ENCODE assay signal across 1 cellular context in the genomic region with DNA sequence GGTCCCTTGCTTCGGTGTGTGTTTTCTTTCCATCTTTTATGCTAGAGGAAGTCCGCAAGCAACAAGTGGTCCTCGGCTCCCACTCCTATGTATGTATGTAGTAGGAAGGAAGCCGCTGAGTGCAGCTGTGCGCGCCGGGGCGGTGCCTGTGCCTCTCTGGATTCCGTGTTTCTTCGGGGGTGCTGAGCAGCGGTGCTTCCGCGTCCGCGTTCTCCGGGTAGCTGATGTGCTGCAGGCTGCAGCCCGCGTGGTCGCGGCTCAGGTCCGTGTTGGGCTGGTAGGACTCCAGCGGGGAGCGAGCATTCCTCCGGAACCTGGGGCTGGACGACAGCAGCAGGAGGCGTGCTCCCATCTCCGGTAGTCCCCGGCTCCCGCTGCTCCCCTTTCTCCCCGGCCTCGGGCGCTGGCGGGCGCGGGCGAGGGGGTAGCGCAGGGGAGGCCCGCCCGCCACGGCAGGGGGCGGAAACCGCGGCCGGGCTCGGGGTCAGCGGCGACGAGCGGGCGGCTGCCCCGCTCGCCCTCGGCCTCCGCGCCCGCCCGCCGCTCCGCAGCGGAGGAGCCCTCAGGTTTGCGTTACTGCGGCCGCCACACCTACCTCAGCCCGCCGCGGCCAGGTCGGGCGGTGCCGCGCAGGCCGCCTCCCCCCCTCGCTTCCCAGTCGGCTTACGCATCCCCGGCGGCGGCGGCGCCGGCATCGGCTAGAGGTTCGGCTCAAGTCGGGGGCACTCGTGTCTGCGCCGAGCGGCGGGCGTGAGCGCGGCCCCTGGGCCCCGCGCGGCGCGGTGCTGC.
A peak's percentile ranks its signal among the peaks of the same experiment; 100 is the strongest.
TF ChIP-seq lines count a peak whose summit lies in the region.

No MANE protein-coding gene starts in this region.

TF ChIP-seq in K562, 482 proteins besides CTCF, POLR2A, EP300 and RAD21 (continued from another document and continues in another):
- TF ChIP-seq, protein P1, sequence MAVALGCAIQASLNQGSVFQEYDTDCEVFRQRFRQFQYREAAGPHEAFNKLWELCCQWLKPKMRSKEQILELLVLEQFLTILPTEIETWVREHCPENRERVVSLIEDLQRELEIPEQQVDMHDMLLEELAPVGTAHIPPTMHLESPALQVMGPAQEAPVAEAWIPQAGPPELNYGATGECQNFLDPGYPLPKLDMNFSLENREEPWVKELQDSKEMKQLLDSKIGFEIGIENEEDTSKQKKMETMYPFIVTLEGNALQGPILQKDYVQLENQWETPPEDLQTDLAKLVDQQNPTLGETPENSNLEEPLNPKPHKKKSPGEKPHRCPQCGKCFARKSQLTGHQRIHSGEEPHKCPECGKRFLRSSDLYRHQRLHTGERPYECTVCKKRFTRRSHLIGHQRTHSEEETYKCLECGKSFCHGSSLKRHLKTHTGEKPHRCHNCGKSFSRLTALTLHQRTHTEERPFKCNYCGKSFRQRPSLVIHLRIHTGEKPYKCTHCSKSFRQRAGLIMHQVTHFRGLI (CRISPR knock-in tag; IDR thresholded peaks at IDR 0.05): no peak
- no peak for TF ChIP-seq RUNX1 (IDR thresholded peaks at IDR 0.05; ENCODE audit: low read depth)
- TF ChIP-seq HNRNPLL (IDR thresholded peaks at IDR 0.05; ENCODE audit: low read depth, low read length, poor library complexity, severe bottlenecking): peak; percentile 49
- TF ChIP-seq, protein P2, sequence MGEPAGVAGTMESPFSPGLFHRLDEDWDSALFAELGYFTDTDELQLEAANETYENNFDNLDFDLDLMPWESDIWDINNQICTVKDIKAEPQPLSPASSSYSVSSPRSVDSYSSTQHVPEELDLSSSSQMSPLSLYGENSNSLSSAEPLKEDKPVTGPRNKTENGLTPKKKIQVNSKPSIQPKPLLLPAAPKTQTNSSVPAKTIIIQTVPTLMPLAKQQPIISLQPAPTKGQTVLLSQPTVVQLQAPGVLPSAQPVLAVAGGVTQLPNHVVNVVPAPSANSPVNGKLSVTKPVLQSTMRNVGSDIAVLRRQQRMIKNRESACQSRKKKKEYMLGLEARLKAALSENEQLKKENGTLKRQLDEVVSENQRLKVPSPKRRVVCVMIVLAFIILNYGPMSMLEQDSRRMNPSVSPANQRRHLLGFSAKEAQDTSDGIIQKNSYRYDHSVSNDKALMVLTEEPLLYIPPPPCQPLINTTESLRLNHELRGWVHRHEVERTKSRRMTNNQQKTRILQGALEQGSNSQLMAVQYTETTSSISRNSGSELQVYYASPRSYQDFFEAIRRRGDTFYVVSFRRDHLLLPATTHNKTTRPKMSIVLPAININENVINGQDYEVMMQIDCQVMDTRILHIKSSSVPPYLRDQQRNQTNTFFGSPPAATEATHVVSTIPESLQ (CRISPR knock-in tag; IDR thresholded peaks at IDR 0.05): no peak
- TF ChIP-seq, protein P3, sequence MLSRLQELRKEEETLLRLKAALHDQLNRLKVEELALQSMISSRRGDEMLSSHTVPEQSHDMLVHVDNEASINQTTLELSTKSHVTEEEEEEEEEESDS (CRISPR knock-in tag; IDR thresholded peaks at IDR 0.05): no peak
- 0 out of 4 replicates have a peak, but pooled peaks of 1 of the 2 experiments have one; percentile 22 for TF ChIP-seq RCOR1 (IDR thresholded peaks at IDR 0.05; ENCODE audit: borderline replicate concordance in 1 of 2, low read depth in 2 of 2, low read length in 2 of 2)
- TF ChIP-seq CTBP1 (IDR thresholded peaks at IDR 0.05; ENCODE audit: borderline replicate concordance): peak; percentile 19; the same call in 1 of the 2 replicates
- TF ChIP-seq RBM14 (IDR thresholded peaks at IDR 0.05; ENCODE audit: borderline replicate concordance, insufficient read depth, low read depth, low read length): no peak
- TF ChIP-seq SRSF3 (IDR thresholded peaks at IDR 0.05; ENCODE audit: insufficient read depth, low read length): no peak
- 0 out of 2 replicates have a peak, but pooled peaks have one; percentile 46 for TF ChIP-seq FOXK1 (CRISPR knock-in tag; IDR thresholded peaks at IDR 0.05; ENCODE audit: borderline replicate concordance)
- peak; percentile 49; the same call in 1 of the 2 replicates for TF ChIP-seq BCOR (IDR thresholded peaks at IDR 0.05)
- TF ChIP-seq, protein P4, sequence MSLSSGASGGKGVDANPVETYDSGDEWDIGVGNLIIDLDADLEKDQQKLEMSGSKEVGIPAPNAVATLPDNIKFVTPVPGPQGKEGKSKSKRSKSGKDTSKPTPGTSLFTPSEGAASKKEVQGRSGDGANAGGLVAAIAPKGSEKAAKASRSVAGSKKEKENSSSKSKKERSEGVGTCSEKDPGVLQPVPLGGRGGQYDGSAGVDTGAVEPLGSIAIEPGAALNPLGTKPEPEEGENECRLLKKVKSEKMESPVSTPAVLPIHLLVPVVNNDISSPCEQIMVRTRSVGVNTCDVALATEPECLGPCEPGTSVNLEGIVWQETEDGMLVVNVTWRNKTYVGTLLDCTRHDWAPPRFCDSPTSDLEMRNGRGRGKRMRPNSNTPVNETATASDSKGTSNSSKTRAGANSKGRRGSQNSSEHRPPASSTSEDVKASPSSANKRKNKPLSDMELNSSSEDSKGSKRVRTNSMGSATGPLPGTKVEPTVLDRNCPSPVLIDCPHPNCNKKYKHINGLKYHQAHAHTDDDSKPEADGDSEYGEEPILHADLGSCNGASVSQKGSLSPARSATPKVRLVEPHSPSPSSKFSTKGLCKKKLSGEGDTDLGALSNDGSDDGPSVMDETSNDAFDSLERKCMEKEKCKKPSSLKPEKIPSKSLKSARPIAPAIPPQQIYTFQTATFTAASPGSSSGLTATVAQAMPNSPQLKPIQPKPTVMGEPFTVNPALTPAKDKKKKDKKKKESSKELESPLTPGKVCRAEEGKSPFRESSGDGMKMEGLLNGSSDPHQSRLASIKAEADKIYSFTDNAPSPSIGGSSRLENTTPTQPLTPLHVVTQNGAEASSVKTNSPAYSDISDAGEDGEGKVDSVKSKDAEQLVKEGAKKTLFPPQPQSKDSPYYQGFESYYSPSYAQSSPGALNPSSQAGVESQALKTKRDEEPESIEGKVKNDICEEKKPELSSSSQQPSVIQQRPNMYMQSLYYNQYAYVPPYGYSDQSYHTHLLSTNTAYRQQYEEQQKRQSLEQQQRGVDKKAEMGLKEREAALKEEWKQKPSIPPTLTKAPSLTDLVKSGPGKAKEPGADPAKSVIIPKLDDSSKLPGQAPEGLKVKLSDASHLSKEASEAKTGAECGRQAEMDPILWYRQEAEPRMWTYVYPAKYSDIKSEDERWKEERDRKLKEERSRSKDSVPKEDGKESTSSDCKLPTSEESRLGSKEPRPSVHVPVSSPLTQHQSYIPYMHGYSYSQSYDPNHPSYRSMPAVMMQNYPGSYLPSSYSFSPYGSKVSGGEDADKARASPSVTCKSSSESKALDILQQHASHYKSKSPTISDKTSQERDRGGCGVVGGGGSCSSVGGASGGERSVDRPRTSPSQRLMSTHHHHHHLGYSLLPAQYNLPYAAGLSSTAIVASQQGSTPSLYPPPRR (CRISPR knock-in tag; IDR thresholded peaks at IDR 0.05; ENCODE audit: borderline replicate concordance): no peak
- no peak for TF ChIP-seq NFIC (IDR thresholded peaks at IDR 0.05)
- peak; percentile 35 for TF ChIP-seq RBFOX2 (IDR thresholded peaks at IDR 0.05; ENCODE audit: low read depth, low read length)
- TF ChIP-seq ZNF23 (CRISPR knock-in tag; IDR thresholded peaks at IDR 0.05): no peak
- TF ChIP-seq, protein P5, sequence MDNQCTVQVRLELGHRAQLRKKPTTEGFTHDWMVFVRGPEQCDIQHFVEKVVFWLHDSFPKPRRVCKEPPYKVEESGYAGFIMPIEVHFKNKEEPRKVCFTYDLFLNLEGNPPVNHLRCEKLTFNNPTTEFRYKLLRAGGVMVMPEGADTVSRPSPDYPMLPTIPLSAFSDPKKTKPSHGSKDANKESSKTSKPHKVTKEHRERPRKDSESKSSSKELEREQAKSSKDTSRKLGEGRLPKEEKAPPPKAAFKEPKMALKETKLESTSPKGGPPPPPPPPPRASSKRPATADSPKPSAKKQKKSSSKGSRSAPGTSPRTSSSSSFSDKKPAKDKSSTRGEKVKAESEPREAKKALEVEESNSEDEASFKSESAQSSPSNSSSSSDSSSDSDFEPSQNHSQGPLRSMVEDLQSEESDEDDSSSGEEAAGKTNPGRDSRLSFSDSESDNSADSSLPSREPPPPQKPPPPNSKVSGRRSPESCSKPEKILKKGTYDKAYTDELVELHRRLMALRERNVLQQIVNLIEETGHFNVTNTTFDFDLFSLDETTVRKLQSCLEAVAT (IDR thresholded peaks at IDR 0.05): no peak
- TF ChIP-seq GABPB1 (CRISPR knock-in tag; IDR thresholded peaks at IDR 0.05): no peak
- no peak for TF ChIP-seq FOXK2 (conservative IDR thresholded peaks at IDR 0.05 in 1 of 2, IDR thresholded peaks at IDR 0.05 in 1 of 2; ENCODE audit: low read depth in 2 of 2)
- no peak for TF ChIP-seq ESRRB (CRISPR knock-in tag; IDR thresholded peaks at IDR 0.05; ENCODE audit: borderline replicate concordance)
- TF ChIP-seq, protein P6, sequence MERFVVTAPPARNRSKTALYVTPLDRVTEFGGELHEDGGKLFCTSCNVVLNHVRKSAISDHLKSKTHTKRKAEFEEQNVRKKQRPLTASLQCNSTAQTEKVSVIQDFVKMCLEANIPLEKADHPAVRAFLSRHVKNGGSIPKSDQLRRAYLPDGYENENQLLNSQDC (CRISPR knock-in tag; IDR thresholded peaks at IDR 0.05): no peak
- peak in 1 of 2 experiments; percentile 71; a peak in 2 of 4 replicates for TF ChIP-seq NONO (IDR thresholded peaks at IDR 0.05; ENCODE audit: low read depth in 2 of 2, low read length in 1 of 2)
- no peak for TF ChIP-seq TOE1 (IDR thresholded peaks at IDR 0.05; ENCODE audit: borderline replicate concordance)
- TF ChIP-seq TOE1 (CRISPR knock-in tag; IDR thresholded peaks at IDR 0.05; ENCODE audit: borderline replicate concordance, low read depth): no peak
- no peak for TF ChIP-seq GATA2 (CRISPR knock-in tag; IDR thresholded peaks at IDR 0.05)
- TF ChIP-seq CAMTA2 (CRISPR knock-in tag; conservative IDR thresholded peaks at IDR 0.05): no peak
- TF ChIP-seq TRIM24 (IDR thresholded peaks at IDR 0.05): no peak
- no peak for TF ChIP-seq YBX1 (IDR thresholded peaks at IDR 0.05)
- TF ChIP-seq, protein P7, sequence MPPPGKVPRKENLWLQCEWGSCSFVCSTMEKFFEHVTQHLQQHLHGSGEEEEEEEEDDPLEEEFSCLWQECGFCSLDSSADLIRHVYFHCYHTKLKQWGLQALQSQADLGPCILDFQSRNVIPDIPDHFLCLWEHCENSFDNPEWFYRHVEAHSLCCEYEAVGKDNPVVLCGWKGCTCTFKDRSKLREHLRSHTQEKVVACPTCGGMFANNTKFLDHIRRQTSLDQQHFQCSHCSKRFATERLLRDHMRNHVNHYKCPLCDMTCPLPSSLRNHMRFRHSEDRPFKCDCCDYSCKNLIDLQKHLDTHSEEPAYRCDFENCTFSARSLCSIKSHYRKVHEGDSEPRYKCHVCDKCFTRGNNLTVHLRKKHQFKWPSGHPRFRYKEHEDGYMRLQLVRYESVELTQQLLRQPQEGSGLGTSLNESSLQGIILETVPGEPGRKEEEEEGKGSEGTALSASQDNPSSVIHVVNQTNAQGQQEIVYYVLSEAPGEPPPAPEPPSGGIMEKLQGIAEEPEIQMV (tag; conservative IDR thresholded peaks at IDR 0.05; ENCODE audit: low read depth): peak; percentile 44; the same call in 1 of the 2 replicates
- no peak for TF ChIP-seq RBM17 (IDR thresholded peaks at IDR 0.05; ENCODE audit: borderline replicate concordance, low read depth, low read length)
- TF ChIP-seq, protein P8, sequence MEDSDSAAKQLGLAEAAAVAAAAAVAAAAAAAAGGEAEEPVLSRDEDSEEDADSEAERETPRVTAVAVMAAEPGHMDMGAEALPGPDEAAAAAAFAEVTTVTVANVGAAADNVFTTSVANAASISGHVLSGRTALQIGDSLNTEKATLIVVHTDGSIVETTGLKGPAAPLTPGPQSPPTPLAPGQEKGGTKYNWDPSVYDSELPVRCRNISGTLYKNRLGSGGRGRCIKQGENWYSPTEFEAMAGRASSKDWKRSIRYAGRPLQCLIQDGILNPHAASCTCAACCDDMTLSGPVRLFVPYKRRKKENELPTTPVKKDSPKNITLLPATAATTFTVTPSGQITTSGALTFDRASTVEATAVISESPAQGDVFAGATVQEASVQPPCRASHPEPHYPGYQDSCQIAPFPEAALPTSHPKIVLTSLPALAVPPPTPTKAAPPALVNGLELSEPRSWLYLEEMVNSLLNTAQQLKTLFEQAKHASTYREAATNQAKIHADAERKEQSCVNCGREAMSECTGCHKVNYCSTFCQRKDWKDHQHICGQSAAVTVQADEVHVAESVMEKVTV (CRISPR knock-in tag; IDR thresholded peaks at IDR 0.05): peak; percentile 68
- TF ChIP-seq MEIS2 (IDR thresholded peaks at IDR 0.05; ENCODE audit: partially characterized antibody): no peak
- no peak for TF ChIP-seq ZNF584 (CRISPR knock-in tag; IDR thresholded peaks at IDR 0.05; ENCODE audit: low read depth)
- no peak for TF ChIP-seq NFXL1 (CRISPR knock-in tag; IDR thresholded peaks at IDR 0.05)
- TF ChIP-seq, protein P9, sequence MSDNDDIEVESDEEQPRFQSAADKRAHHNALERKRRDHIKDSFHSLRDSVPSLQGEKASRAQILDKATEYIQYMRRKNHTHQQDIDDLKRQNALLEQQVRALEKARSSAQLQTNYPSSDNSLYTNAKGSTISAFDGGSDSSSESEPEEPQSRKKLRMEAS (CRISPR knock-in tag; IDR thresholded peaks at IDR 0.05): peak; percentile 63
- TF ChIP-seq, protein P10, sequence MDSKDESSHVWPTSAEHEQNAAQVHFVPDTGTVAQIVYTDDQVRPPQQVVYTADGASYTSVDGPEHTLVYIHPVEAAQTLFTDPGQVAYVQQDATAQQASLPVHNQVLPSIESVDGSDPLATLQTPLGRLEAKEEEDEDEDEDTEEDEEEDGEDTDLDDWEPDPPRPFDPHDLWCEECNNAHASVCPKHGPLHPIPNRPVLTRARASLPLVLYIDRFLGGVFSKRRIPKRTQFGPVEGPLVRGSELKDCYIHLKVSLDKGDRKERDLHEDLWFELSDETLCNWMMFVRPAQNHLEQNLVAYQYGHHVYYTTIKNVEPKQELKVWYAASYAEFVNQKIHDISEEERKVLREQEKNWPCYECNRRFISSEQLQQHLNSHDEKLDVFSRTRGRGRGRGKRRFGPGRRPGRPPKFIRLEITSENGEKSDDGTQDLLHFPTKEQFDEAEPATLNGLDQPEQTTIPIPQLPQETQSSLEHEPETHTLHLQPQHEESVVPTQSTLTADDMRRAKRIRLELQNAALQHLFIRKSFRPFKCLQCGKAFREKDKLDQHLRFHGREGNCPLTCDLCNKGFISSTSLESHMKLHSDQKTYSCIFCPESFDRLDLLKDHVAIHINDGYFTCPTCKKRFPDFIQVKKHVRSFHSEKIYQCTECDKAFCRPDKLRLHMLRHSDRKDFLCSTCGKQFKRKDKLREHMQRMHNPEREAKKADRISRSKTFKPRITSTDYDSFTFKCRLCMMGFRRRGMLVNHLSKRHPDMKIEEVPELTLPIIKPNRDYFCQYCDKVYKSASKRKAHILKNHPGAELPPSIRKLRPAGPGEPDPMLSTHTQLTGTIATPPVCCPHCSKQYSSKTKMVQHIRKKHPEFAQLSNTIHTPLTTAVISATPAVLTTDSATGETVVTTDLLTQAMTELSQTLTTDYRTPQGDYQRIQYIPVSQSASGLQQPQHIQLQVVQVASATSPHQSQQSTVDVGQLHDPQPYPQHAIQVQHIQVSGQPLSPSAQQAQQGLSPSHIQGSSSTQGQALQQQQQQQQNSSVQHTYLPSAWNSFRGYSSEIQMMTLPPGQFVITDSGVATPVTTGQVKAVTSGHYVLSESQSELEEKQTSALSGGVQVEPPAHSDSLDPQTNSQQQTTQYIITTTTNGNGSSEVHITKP (IDR thresholded peaks at IDR 0.05; ENCODE audit: partially characterized antibody): no peak
